9 cellular contexts compared by ENCODE assay signal in the genomic region with DNA sequence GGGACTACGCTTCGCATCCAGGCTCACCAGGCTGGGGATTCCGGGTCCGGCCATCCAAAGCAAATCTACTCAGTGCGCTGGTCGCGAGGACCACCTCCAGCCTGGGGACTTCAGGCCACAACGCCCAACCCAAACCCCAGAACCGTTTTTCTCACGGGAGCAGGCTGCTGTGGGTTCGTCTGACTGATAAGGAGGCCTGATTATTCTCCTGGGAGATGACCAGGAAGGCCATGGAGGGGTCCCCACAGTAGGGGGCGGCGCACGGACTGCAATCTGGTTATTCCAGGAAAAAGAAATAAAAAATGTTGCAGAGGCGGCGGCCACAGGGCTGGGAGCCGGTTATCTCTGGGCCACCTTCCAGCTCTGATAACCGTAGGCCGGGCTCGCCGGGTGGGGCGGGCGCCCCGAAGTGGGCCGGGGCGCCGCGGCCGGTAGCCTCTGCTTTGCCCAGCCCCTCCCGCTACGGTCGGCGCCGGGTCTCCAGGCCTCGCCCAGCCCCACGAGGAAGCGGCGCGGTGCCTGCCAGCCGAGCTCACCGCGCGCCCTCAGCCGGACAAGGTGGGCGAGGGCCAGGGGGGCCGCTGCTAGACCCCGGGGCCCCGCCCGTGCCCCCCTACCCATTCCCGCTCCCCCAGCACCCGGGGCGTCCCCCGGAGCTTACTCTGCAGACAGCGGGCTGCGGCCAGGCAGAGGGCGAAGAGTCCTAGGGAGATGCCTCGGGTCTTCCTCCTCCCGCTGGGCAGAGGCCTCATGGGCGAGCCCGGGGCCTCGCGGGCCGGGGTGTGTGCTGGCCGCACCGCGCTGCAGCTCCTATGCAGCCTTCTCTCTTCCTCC. TPM values are rescaled to one million over a fixed set of nuclear protein-coding genes. Genes with fewer than 3 reads are reported as not detected.
DNase-seq lines count a peak whose midpoint lies in the region; TF ChIP-seq lines count a peak whose summit lies in the region.
"Had no signal": no experiment of that assay in that cellular context is flagged by ENCODE, and none has a peak within 500 bp of the region (broad histone marks: within the 10 kb centered on the region; RNA-seq: fewer than 3 reads in every experiment).

No MANE protein-coding gene starts in this region.

- intact Hi-C loops in thyroid gland (cut with DNase I), result no loop called here

- no peaks in the 10 kb centered on the region for H3K9me3 ChIP-seq in thyroid gland

- H3K4me3 ChIP-seq in thyroid gland (replicated peaks in 1 of 3), result peak overlapping the region in 2 of 3 donors; percentile 32

- TF ChIP-seq POLR2A in thyroid gland (IDR thresholded peaks at IDR 0.05), result no peak

- TF ChIP-seq CTCF in thyroid gland (IDR thresholded peaks at IDR 0.05), result no peak

- H3K27ac ChIP-seq in thyroid gland, result peak overlapping the region in 1 of 3 donors; percentile 53

- 21 to 22% methylated on average over 21 to 34 of the region's 66 CpGs for WGBS in thyroid gland, 2 donors

- DNase-seq in NCI-H748 (lab: John Stamatoyannopoulos, UW; ENCODE audit: unreplicated experiment), result peak; percentile 66
- no peak for DNase-seq in NCI-H748 treated with DMSO at 0.1 percent for 48 hours (lab: John Stamatoyannopoulos, UW)
- DNase-seq in astrocyte of the hippocampus (ENCODE audit: low read depth, low spot score), result peak; percentile 65
- peak; percentile 62 for DNase-seq in iPS-NIHi7 (ENCODE audit: extremely low spot score)
- peak; percentile 16 to 32 for DNase-seq in thyroid gland
- no peak for DNase-seq in mucosa of gallbladder (ENCODE audit: low spot score)
- DNase-seq in NCI-H2107 treated with DMSO at 0.1 percent for 48 hours (lab: John Stamatoyannopoulos, UW; ENCODE audit: unreplicated experiment), result no peak
- no peak for DNase-seq in A172 (ENCODE audit: low spot score)
- DNase-seq: DND-41 had no signal

- H3K4me1 ChIP-seq in thyroid gland, result peaks cover 0 to 4% of the 10 kb centered on the region in 2 donors

- H3K27me3 ChIP-seq in thyroid gland, result no peaks in the 10 kb centered on the region

- H3K36me3 ChIP-seq in thyroid gland, result no peaks in the 10 kb centered on the region

RNA-seq across cellular contexts. Expression of gene VSTM5, which starts 0.5 kb away (rescaled TPM):
- total RNA-seq in thyroid gland, result under 1 TPM in 2 of 4 donors, not detected in 2; 0.67 TPM
- total RNA-seq in mucosa of gallbladder, result 1.8 TPM
- total RNA-seq in A172 (2014; rRNA removed; shearing (Covaris generic)), result not detected in 2 replicates

Comparison
In these comparisons a context has a peak if more than half of its experiments do, and no peak if none do; other contexts are left out.
1. DNase-seq: peak in NCI-H748 (single experiment), astrocyte of the hippocampus (single experiment), iPS-NIHi7 (single experiment) and thyroid gland (2 of 2); none in NCI-H748 treated with DMSO at 0.1 percent for 48 hours (single experiment), mucosa of gallbladder (single experiment), NCI-H2107 treated with DMSO at 0.1 percent for 48 hours (single experiment) and A172 (single experiment).